Comparison of ENCODE assay signal across 17 cellular contexts in the genomic region with DNA sequence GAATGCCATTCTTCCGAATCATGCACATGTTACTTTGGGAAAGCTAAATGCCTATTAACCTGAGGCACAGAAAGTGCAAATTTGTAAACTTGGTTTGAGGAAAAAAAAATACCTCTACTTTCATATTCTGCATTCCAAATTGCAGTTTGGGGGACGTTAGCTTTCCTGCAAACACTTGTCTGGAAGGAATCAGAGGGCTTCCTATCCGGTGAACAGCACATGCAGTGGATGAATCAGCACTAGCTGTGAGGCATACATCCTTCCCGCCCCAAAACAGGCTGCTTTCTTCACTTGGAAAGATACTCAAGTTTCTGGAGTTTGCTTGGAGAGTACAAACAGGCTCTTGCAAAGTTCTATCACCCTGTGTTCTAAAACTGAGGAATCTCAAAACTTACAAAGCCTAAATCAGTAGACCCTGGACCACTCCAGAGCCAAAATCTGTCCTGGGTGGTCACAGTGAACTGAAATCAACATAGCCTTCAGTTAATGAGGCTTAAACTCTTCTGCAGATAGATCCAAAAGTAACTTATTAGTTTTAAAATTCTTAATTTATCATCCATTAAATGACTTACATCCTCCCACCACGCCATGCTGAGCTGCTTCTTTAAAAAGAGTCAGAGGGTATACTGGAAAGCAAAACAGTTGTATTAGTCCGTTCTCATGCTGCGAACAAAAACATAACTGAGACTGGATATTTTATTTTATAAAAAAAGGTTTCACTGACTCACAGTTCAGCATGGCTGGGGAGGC.
DNase-seq lines count a peak whose midpoint lies in the region; ATAC-seq and TF ChIP-seq lines count a peak whose summit lies in the region.
"Had no signal": no experiment of that assay in that cellular context is flagged by ENCODE, and none has a peak within 500 bp of the region (broad histone marks: within the 10 kb centered on the region; RNA-seq: fewer than 3 reads in every experiment).

No MANE protein-coding gene starts in this region.

- H3K27ac Mint-ChIP-seq in natural killer cell treated with Interleukin-12 subunit alpha and Interleukin-12 subunit beta and Interleukin-15 and Interleukin-18, amount 100 ng/mL, for 72 hours: no peak overlapping the region
- H3K27ac Mint-ChIP-seq: brain, CD14-positive monocyte had no signal

- no peaks in the 10 kb centered on the region for H3K27me3 Mint-ChIP-seq in natural killer cell treated with Interleukin-12 subunit alpha and Interleukin-12 subunit beta and Interleukin-15 and Interleukin-18, amount 100 ng/mL, for 72 hours

- ATAC-seq in HG03039 (IDR thresholded peaks at IDR 0.05; ENCODE audit: unreplicated experiment): no peak
- no peak for ATAC-seq in natural killer cell treated with Interleukin-12 subunit alpha and Interleukin-12 subunit beta and Interleukin-15 and Interleukin-18, amount 100 ng/mL, for 72 hours
- no peak for ATAC-seq in GM18873 (IDR thresholded peaks at IDR 0.05; ENCODE audit: low FRiP score, unreplicated experiment)
- ATAC-seq: GM12878, left colon had no signal

- H3K4me3 Mint-ChIP-seq in natural killer cell treated with Interleukin-12 subunit alpha and Interleukin-12 subunit beta and Interleukin-15 and Interleukin-18, amount 100 ng/mL, for 72 hours: no peak overlapping the region
- H3K4me3 Mint-ChIP-seq: brain, CD14-positive monocyte had no signal

- TF ChIP-seq CTCF in fibroblast of the aortic adventitia (IDR thresholded peaks at IDR 0.05; ENCODE audit: insufficient read depth, low read length): no peak

- H3K36me3 Mint-ChIP-seq in natural killer cell treated with Interleukin-12 subunit alpha and Interleukin-12 subunit beta and Interleukin-15 and Interleukin-18, amount 100 ng/mL, for 72 hours: no peaks in the 10 kb centered on the region
- H3K36me3 Mint-ChIP-seq: brain, CD14-positive monocyte had no signal

- H3K9me3 Mint-ChIP-seq in natural killer cell treated with Interleukin-12 subunit alpha and Interleukin-12 subunit beta and Interleukin-15 and Interleukin-18, amount 100 ng/mL, for 72 hours: no peaks in the 10 kb centered on the region

- DNase-seq in HCEC 1CT (peak; percentile 88), amniotic stem cell (lab: John Stamatoyannopoulos, UW) (peak; percentile 48), fibroblast of the aortic adventitia (ENCODE audit: low read depth) (peak; percentile 56), smooth muscle cell of the brain vasculature (ENCODE audit: low read depth, low spot score) (peak; percentile 12), globus pallidus (ENCODE audit: low spot score) (no peak)
- DNase-seq in natural killer cell treated with Interleukin-12 subunit alpha and Interleukin-12 subunit beta and Interleukin-15 and Interleukin-18, amount 100 ng/mL, for 72 hours (ENCODE audit: low spot score): no peak
- DNase-seq: activated CD8-positive, alpha-beta memory T cell treated with anti-CD3 and anti-CD28 coated beads for 24 hours; left colon; MV-4-11 had no signal

- H3K4me3 ChIP-seq in fibroblast of the aortic adventitia (ENCODE audit: low read depth, low read length): no peak overlapping the region
- H3K4me3 ChIP-seq: GM12878, hepatocyte, SK-N-MC, thoracic aorta had no signal

- H3K4me1 Mint-ChIP-seq in natural killer cell treated with Interleukin-12 subunit alpha and Interleukin-12 subunit beta and Interleukin-15 and Interleukin-18, amount 100 ng/mL, for 72 hours (ENCODE audit: low read depth in 2 of 2): no peaks in the 10 kb centered on the region
- H3K4me1 Mint-ChIP-seq: CD14-positive monocyte had no signal

Comparison
In these comparisons a context has a peak if more than half of its experiments do, and no peak if none do; other contexts are left out.
1. DNase-seq: peak in HCEC 1CT (single experiment), amniotic stem cell (single experiment), fibroblast of the aortic adventitia (single experiment) and smooth muscle cell of the brain vasculature (single experiment); none in natural killer cell treated with Interleukin-12 subunit alpha and Interleukin-12 subunit beta and Interleukin-15 and Interleukin-18, amount 100 ng/mL, for 72 hours (single experiment) and globus pallidus (single experiment).